In the genomic region with DNA sequence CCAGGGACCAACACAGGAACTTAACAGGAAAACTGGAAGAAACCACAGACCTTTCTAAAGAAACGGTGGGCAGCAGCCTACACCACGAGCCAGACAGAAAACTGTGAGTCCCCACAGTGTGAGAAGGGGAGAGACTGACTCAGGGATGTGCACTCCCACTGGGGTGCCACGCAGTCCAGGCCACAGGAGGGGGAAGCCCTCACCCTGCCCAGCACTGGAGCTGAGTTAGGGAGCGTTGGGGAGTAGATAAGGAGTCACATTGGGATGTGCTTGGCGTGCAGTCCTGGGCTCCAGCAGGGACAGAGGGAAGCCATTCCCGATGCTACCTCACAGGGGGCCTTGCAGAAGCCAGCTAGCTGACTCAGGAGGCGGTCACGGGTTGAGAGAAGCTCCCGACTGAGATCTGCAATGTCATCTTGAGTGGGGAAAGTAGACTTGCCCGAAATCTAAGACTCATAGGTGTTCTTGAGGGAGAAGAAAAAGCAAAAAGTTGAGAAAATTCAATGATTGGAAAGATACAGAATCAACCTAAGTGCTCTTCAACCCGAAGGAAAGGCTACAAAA, we compare ENCODE assay signal across 9 cellular contexts.
DNase-seq lines count a peak whose midpoint lies in the region; ATAC-seq and TF ChIP-seq lines count a peak whose summit lies in the region.
"Had no signal": no experiment of that assay in that cellular context is flagged by ENCODE, and none has a peak within 500 bp of the region (broad histone marks: within the 10 kb centered on the region; RNA-seq: fewer than 3 reads in every experiment).

No MANE protein-coding gene starts in this region.

- intact Hi-C loops in tibial artery (cut with DNase I; ENCODE audit: low total_unique reads) = no loop called here

- no peaks in the 10 kb centered on the region for H3K36me3 ChIP-seq in tibial artery

- no peaks in the 10 kb centered on the region for H3K4me1 ChIP-seq in tibial artery

- TF ChIP-seq CTCF in choroid plexus epithelial cell (conservative IDR thresholded peaks at IDR 0.05; ENCODE audit: low read depth, low read length) (no peak), tibial artery (IDR thresholded peaks at IDR 0.05) (no peak)

- DNase-seq in UCSD-AML1 (lab: John Stamatoyannopoulos, UW; ENCODE audit: unreplicated experiment) (peak; percentile 29), choroid plexus epithelial cell (ENCODE audit: low read depth) (peak; percentile 9), tibial artery (no peak), DMS 273 (lab: John Stamatoyannopoulos, UW; ENCODE audit: unreplicated experiment) (no peak)
- peak; percentile 40 to 68 (median 58) for DNase-seq in stimulated activated CD4-positive, alpha-beta T cell treated with anti-CD3 and anti-CD28 coated beads, TNF-alpha, amount 100 ng/mL, for 48 hours (ENCODE audit: low read depth in 3 of 3)

- no peaks in the 10 kb centered on the region for H3K9me3 ChIP-seq in tibial artery

- H3K27me3 ChIP-seq in tibial artery = peaks cover 0 to 30% of the 10 kb centered on the region in 2 donors

- no peak overlapping the region for H3K4me3 ChIP-seq in choroid plexus epithelial cell (ENCODE audit: low read depth, low read length)
- H3K4me3 ChIP-seq in tibial artery = no peak overlapping the region

- peak; percentile 4 for ATAC-seq in GM18907 (IDR thresholded peaks at IDR 0.05; ENCODE audit: unreplicated experiment)
- no peak for ATAC-seq in GM21825 (IDR thresholded peaks at IDR 0.05; ENCODE audit: unreplicated experiment)
- ATAC-seq in HG02642 (IDR thresholded peaks at IDR 0.05; ENCODE audit: poor library complexity, unreplicated experiment) = no peak
- ATAC-seq: Right ventricle myocardium inferior had no signal

- no peak overlapping the region for H3K27ac ChIP-seq in tibial artery

Comparison
In these comparisons a context has a peak if more than half of its experiments do, and no peak if none do; other contexts are left out.
1. DNase-seq: peak in UCSD-AML1 (single experiment), choroid plexus epithelial cell (single experiment) and stimulated activated CD4-positive, alpha-beta T cell treated with anti-CD3 and anti-CD28 coated beads, TNF-alpha, amount 100 ng/mL, for 48 hours (3 of 3); none in tibial artery (0 of 2) and DMS 273 (single experiment).